Comparison of ENCODE assay signal across 1 cellular context in the genomic region with DNA sequence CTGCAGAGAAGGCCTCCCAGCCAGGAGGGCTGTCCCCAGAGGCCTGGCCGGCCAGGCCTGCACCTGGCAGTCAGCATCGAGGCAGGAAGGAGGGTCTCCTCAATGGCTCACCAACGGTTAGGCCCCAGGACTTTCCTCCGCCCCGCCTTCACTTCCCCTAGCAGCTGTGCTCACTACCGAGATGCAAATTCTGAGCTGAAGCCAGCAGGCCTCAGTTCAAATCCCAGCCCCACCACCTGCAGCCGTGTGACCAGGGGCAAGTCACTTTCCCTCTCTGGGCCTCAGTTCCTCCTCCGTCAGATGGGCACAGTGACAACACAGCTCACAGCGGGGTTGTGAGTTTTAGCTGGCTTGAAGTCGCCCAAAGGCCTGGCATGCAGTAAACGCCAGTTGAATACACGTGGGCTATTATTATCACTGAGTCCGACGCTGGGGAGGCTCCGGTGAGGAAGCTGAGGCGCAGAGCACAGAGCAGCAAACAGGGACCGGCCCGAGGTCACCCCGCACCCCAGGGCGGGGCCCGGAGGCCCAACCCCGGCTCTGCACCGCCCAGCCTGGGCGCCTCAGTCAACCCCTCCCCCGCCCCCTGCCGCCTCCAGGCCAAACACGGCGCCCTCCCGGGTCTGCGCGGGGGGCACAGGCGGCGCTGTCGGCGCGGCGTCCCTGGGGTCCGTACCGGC.
TF ChIP-seq lines count a peak whose summit lies in the region.

No MANE protein-coding gene starts in this region.

TF ChIP-seq in SK-N-SH treated with all-trans-retinoic acid at 6 μM for 48 hours, 23 proteins besides CTCF, POLR2A, EP300 and RAD21 (continued from another document):
- TF ChIP-seq ZFP30 (CRISPR knock-in tag; IDR thresholded peaks at IDR 0.05) (no peak), ZC3H10 (CRISPR knock-in tag; IDR thresholded peaks at IDR 0.05) (no peak), ZFP3 (CRISPR knock-in tag; IDR thresholded peaks at IDR 0.05) (no peak; the same call in 1 of the 2 replicates), ARNTL (CRISPR knock-in tag; IDR thresholded peaks at IDR 0.05; ENCODE audit: borderline replicate concordance, low read depth) (no peak), ZNF8 (CRISPR knock-in tag; IDR thresholded peaks at IDR 0.05) (no peak), ESRRG (CRISPR knock-in tag; IDR thresholded peaks at IDR 0.05) (no peak), ISL1 (CRISPR knock-in tag; IDR thresholded peaks at IDR 0.05) (no peak), ZNF70 (CRISPR knock-in tag; IDR thresholded peaks at IDR 0.05) (no peak), GLIS3 (CRISPR knock-in tag; IDR thresholded peaks at IDR 0.05) (no peak), TCF4 (CRISPR knock-in tag; IDR thresholded peaks at IDR 0.05; ENCODE audit: borderline replicate concordance) (no peak), TOX (CRISPR knock-in tag; IDR thresholded peaks at IDR 0.05; ENCODE audit: borderline replicate concordance) (no peak), OSR1 (CRISPR knock-in tag; IDR thresholded peaks at IDR 0.05) (no peak)
- TF ChIP-seq, protein P1, sequence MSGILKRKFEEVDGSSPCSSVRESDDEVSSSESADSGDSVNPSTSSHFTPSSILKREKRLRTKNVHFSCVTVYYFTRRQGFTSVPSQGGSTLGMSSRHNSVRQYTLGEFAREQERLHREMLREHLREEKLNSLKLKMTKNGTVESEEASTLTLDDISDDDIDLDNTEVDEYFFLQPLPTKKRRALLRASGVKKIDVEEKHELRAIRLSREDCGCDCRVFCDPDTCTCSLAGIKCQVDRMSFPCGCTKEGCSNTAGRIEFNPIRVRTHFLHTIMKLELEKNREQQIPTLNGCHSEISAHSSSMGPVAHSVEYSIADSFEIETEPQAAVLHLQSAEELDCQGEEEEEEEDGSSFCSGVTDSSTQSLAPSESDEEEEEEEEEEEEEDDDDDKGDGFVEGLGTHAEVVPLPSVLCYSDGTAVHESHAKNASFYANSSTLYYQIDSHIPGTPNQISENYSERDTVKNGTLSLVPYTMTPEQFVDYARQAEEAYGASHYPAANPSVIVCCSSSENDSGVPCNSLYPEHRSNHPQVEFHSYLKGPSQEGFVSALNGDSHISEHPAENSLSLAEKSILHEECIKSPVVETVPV (CRISPR knock-in tag; IDR thresholded peaks at IDR 0.05): no peak
- TF ChIP-seq, protein P2, sequence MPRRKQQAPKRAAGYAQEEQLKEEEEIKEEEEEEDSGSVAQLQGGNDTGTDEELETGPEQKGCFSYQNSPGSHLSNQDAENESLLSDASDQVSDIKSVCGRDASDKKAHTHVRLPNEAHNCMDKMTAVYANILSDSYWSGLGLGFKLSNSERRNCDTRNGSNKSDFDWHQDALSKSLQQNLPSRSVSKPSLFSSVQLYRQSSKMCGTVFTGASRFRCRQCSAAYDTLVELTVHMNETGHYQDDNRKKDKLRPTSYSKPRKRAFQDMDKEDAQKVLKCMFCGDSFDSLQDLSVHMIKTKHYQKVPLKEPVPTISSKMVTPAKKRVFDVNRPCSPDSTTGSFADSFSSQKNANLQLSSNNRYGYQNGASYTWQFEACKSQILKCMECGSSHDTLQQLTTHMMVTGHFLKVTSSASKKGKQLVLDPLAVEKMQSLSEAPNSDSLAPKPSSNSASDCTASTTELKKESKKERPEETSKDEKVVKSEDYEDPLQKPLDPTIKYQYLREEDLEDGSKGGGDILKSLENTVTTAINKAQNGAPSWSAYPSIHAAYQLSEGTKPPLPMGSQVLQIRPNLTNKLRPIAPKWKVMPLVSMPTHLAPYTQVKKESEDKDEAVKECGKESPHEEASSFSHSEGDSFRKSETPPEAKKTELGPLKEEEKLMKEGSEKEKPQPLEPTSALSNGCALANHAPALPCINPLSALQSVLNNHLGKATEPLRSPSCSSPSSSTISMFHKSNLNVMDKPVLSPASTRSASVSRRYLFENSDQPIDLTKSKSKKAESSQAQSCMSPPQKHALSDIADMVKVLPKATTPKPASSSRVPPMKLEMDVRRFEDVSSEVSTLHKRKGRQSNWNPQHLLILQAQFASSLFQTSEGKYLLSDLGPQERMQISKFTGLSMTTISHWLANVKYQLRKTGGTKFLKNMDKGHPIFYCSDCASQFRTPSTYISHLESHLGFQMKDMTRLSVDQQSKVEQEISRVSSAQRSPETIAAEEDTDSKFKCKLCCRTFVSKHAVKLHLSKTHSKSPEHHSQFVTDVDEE (CRISPR knock-in tag; IDR thresholded peaks at IDR 0.05): no peak
- TF ChIP-seq, protein P3, sequence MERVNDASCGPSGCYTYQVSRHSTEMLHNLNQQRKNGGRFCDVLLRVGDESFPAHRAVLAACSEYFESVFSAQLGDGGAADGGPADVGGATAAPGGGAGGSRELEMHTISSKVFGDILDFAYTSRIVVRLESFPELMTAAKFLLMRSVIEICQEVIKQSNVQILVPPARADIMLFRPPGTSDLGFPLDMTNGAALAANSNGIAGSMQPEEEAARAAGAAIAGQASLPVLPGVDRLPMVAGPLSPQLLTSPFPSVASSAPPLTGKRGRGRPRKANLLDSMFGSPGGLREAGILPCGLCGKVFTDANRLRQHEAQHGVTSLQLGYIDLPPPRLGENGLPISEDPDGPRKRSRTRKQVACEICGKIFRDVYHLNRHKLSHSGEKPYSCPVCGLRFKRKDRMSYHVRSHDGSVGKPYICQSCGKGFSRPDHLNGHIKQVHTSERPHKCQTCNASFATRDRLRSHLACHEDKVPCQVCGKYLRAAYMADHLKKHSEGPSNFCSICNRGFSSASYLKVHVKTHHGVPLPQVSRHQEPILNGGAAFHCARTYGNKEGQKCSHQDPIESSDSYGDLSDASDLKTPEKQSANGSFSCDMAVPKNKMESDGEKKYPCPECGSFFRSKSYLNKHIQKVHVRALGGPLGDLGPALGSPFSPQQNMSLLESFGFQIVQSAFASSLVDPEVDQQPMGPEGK (CRISPR knock-in tag; IDR thresholded peaks at IDR 0.05; ENCODE audit: borderline replicate concordance): no peak
- TF ChIP-seq, protein P4, sequence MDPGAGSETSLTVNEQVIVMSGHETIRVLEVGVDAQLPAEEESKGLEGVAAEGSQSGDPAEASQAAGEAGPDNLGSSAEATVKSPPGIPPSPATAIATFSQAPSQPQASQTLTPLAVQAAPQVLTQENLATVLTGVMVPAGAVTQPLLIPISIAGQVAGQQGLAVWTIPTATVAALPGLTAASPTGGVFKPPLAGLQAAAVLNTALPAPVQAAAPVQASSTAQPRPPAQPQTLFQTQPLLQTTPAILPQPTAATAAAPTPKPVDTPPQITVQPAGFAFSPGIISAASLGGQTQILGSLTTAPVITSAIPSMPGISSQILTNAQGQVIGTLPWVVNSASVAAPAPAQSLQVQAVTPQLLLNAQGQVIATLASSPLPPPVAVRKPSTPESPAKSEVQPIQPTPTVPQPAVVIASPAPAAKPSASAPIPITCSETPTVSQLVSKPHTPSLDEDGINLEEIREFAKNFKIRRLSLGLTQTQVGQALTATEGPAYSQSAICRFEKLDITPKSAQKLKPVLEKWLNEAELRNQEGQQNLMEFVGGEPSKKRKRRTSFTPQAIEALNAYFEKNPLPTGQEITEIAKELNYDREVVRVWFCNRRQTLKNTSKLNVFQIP (CRISPR knock-in tag; IDR thresholded peaks at IDR 0.05; ENCODE audit: borderline replicate concordance, low read depth): no peak
TF ChIP-seq in SK-N-SH treated with all-trans-retinoic acid at 6 μM for 48 hours: peak in this region for 0.
